In genomic region chr9:107368696-107369095, GRCh38 we compare ENCODE assay signal across 22 cellular contexts.
"Had no signal": no experiment of that assay in that cellular context is flagged by ENCODE, and none has a peak within 500 bp of the region (broad histone marks: within the 10 kb centered on the region; RNA-seq: fewer than 3 reads in every experiment).

No MANE protein-coding gene starts in this region.

- H3K9me3 ChIP-seq: body of pancreas, gastroesophageal sphincter, heart left ventricle, tibial artery had no signal

- H3K27me3 ChIP-seq: body of pancreas, cardiac muscle cell, gastroesophageal sphincter, heart left ventricle had no signal

- H3K36me3 Mint-ChIP-seq: activated naive CD4-positive, alpha-beta T cell treated with anti-CD3 and anti-CD28 coated beads, Interleukin-2, amount 50 U/mL, for 24 hours had no signal

- DNase-seq: activated CD4-positive, alpha-beta T cell treated with anti-CD3 and anti-CD28 coated beads, Interleukin-2, amount 10 ng/mL, durations not matched to agents 7 days and 5 days; activated CD4-positive, CD25-positive, alpha-beta regulatory T cell treated with anti-CD3 and anti-CD28 coated beads, Interleukin-2, amount 50 U/mL, for 72 hours; activated CD8-positive, alpha-beta T cell treated with anti-CD3 and anti-CD28 coated beads for 36 hours; activated gamma-delta T cell treated with Interleukin-2 at 50 U/mL for 16 hours; anterior cingulate cortex; body of pancreas; effector CD4-positive, alpha-beta T cell; heart left ventricle; islet precursor cell; mammary epithelial cell; nephron progenitor cell; occipital lobe; stimulated activated CD4-positive, alpha-beta T cell treated with anti-CD3 and anti-CD28 coated beads, Interleukin-4, amount 100 ng/mL, for 24 hours; substantia nigra; T-helper 1 cell; tibial artery; WERI-Rb-1 had no signal

- H3K36me3 ChIP-seq: cardiac muscle cell, gastroesophageal sphincter, heart left ventricle, tibial artery, WERI-Rb-1 had no signal

- H3K4me1 Mint-ChIP-seq: activated CD4-positive, alpha-beta T cell treated with anti-CD3 and anti-CD28 coated beads, Interleukin-2, amount 10 ng/mL, durations not matched to agents 7 days and 5 days; activated naive CD4-positive, alpha-beta T cell treated with anti-CD3 and anti-CD28 coated beads, Interleukin-2, amount 50 U/mL, for 24 hours had no signal

- H3K4me3 ChIP-seq: body of pancreas, cardiac muscle cell, gastroesophageal sphincter, heart left ventricle, tibial artery had no signal

- H3K27ac Mint-ChIP-seq: activated CD4-positive, alpha-beta T cell treated with anti-CD3 and anti-CD28 coated beads, Interleukin-2, amount 10 ng/mL, durations not matched to agents 7 days and 5 days; activated CD8-positive, alpha-beta T cell treated with anti-CD3 and anti-CD28 coated beads for 36 hours; activated naive CD4-positive, alpha-beta T cell treated with anti-CD3 and anti-CD28 coated beads, Interleukin-2, amount 50 U/mL, for 24 hours; activated T-helper 1 cell treated with anti-CD3 and anti-CD28 coated beads, Interleukin-12 subunit alpha, Interleukin-12 subunit beta, Interleukin-2, Interleukin-4 antibody, amounts not matched to agents 30 ng/mL and 10 ng/mL and 1 ng/mL, durations not matched to agents 14 hours and 24 hours and 36 hours; nephron progenitor cell; stimulated activated naive CD8-positive, alpha-beta T cell treated with anti-CD3 and anti-CD28 coated beads, Interleukin-15, Interleukin-2, amounts not matched to agents 100 ng/mL and 50 ng/mL, for 24 hours had no signal

- H3K4me1 ChIP-seq: gastroesophageal sphincter, heart left ventricle, tibial artery had no signal

- H3K27ac ChIP-seq: body of pancreas, cardiac muscle cell, gastroesophageal sphincter, heart left ventricle, tibial artery, WERI-Rb-1 had no signal

- ATAC-seq: activated CD8-positive, alpha-beta T cell treated with anti-CD3 and anti-CD28 coated beads for 36 hours; body of pancreas; gastroesophageal sphincter had no signal

- H3K27me3 Mint-ChIP-seq: activated CD4-positive, alpha-beta T cell treated with anti-CD3 and anti-CD28 coated beads, Interleukin-2, amount 10 ng/mL, durations not matched to agents 7 days and 5 days had no signal

- H3K9me3 Mint-ChIP-seq: activated CD4-positive, alpha-beta T cell treated with anti-CD3 and anti-CD28 coated beads, Interleukin-2, amount 10 ng/mL, durations not matched to agents 7 days and 5 days; activated CD8-positive, alpha-beta T cell treated with anti-CD3 and anti-CD28 coated beads for 36 hours; activated naive CD4-positive, alpha-beta T cell treated with anti-CD3 and anti-CD28 coated beads, Interleukin-2, amount 50 U/mL, for 24 hours; activated T-helper 1 cell treated with anti-CD3 and anti-CD28 coated beads, Interleukin-12 subunit alpha, Interleukin-12 subunit beta, Interleukin-2, Interleukin-4 antibody, amounts not matched to agents 30 ng/mL and 10 ng/mL and 1 ng/mL, durations not matched to agents 14 hours and 24 hours and 36 hours; stimulated activated naive CD8-positive, alpha-beta T cell treated with anti-CD3 and anti-CD28 coated beads, Interleukin-15, Interleukin-2, amounts not matched to agents 100 ng/mL and 50 ng/mL, for 24 hours had no signal

- H3K4me3 Mint-ChIP-seq: activated CD4-positive, alpha-beta T cell treated with anti-CD3 and anti-CD28 coated beads, Interleukin-2, amount 10 ng/mL, durations not matched to agents 7 days and 5 days; activated CD8-positive, alpha-beta T cell treated with anti-CD3 and anti-CD28 coated beads for 36 hours; activated naive CD4-positive, alpha-beta T cell treated with anti-CD3 and anti-CD28 coated beads, Interleukin-2, amount 50 U/mL, for 24 hours; activated T-helper 1 cell treated with anti-CD3 and anti-CD28 coated beads, Interleukin-12 subunit alpha, Interleukin-12 subunit beta, Interleukin-2, Interleukin-4 antibody, amounts not matched to agents 30 ng/mL and 10 ng/mL and 1 ng/mL, durations not matched to agents 14 hours and 24 hours and 36 hours; nephron progenitor cell; stimulated activated naive CD8-positive, alpha-beta T cell treated with anti-CD3 and anti-CD28 coated beads, Interleukin-15, Interleukin-2, amounts not matched to agents 100 ng/mL and 50 ng/mL, for 24 hours had no signal
